ENCODE assay signal across 8 cellular contexts in genomic region chr1:35539824-35540261, GRCh38. TPM values are rescaled to one million over a fixed set of nuclear protein-coding genes. Genes with fewer than 3 reads are reported as not detected.
DNase-seq lines count a peak whose midpoint lies in the region; ATAC-seq and TF ChIP-seq lines count a peak whose summit lies in the region.

No MANE protein-coding gene starts in this region.

- H3K9me1 ChIP-seq in IMR-90 (ENCODE audit: insufficient read depth, low read length): peaks cover 24% of the 10 kb centered on the region

- H3K4me2 ChIP-seq in IMR-90 (ENCODE audit: low read depth, low read length): peak overlapping the region; percentile 78

- H3K4me1 Mint-ChIP-seq in brain (peaks cover 51% of the 10 kb centered on the region), nephron (peaks cover 50% of the 10 kb centered on the region)

- H2AK9ac ChIP-seq in IMR-90 (replicated peaks; ENCODE audit: low read depth, low read length, poor library complexity): no peak overlapping the region

- H4K91ac ChIP-seq in IMR-90 (ENCODE audit: insufficient read depth, low read depth, low read length): peak overlapping the region; percentile 41; the same call in 1 of the 2 replicates

- CTCF ChIA-PET in IMR-90 (lab: Yijun Ruan, JAX): interaction anchor here (3.7 kb wide), 1 partner anchor 89 kb away, joined by 12 read pairs; no protein-coding TSS in a partner anchor

- H3K27ac Mint-ChIP-seq in brain: peak overlapping the region; percentile 22 to 86 (median 63)
- H3K27ac Mint-ChIP-seq in nephron: peak overlapping the region; percentile 21 to 80 (median 69)

- no peak for TF ChIP-seq CTCF in IMR-90 (conservative IDR thresholded peaks at IDR 0.05; ENCODE audit: low read depth, low read length)
- no peak for TF ChIP-seq CTCF in brain (conservative IDR thresholded peaks at IDR 0.05)
- TF ChIP-seq CTCF in nephron (IDR thresholded peaks at IDR 0.05; ENCODE audit: unreplicated experiment in 3 of 3): no peak

- ATAC-seq in IMR-90 (ENCODE audit: low read depth) (peak; percentile 77), GM19397 (IDR thresholded peaks at IDR 0.05; ENCODE audit: unreplicated experiment) (no peak), GM21528 (IDR thresholded peaks at IDR 0.05; ENCODE audit: low FRiP score, unreplicated experiment) (no peak), GM19023 (IDR thresholded peaks at IDR 0.05; ENCODE audit: unreplicated experiment) (no peak)

- no peaks in the 10 kb centered on the region for H3K9me3 Mint-ChIP-seq in brain
- no peaks in the 10 kb centered on the region for H3K9me3 Mint-ChIP-seq in nephron

- H3K4ac ChIP-seq in IMR-90 (ENCODE audit: low read depth, low read length): peak overlapping the region; percentile 51; the same call in 1 of the 2 replicates

- H2BK20ac ChIP-seq in IMR-90 (ENCODE audit: low read depth, low read length): peak overlapping the region; percentile 62; the same call in 1 of the 2 replicates

- H2BK120ac ChIP-seq in IMR-90 (ENCODE audit: low read depth, low read length): no peak overlapping the region; the same call in 1 of the 2 replicates

- DNase-seq in G401 (ENCODE audit: low spot score) (peak; percentile 52), IMR-90 (peak; percentile 80), ACHN (no peak)

- H3K9ac ChIP-seq in IMR-90 (ENCODE audit: low read depth, low read length): no peak overlapping the region

- dilution Hi-C loops in IMR-90 (cut with HindIII; ENCODE audit: low sequenced_read_pairs, unreplicated experiment): no loop called here

- no peak overlapping the region; the same call in 1 of the 2 replicates for H3K18ac ChIP-seq in IMR-90 (ENCODE audit: low read depth, low read length)

- peak overlapping the region; percentile 72; the same call in 1 of the 2 replicates for H3K14ac ChIP-seq in IMR-90 (replicated peaks; ENCODE audit: low read depth, low read length)

- no peak overlapping the region; the same call in 1 of the 2 replicates for H2AK5ac ChIP-seq in IMR-90 (ENCODE audit: low read depth, low read length)

- H3K23ac ChIP-seq in IMR-90 (ENCODE audit: low read depth, low read length): no peak overlapping the region

- no peaks in the 10 kb centered on the region for H3K27me3 Mint-ChIP-seq in brain
- H3K27me3 Mint-ChIP-seq in nephron (ENCODE audit: low read depth): no peaks in the 10 kb centered on the region

- H2BK5ac ChIP-seq in IMR-90 (ENCODE audit: low read depth, low read length, poor library complexity, severe bottlenecking): peak overlapping the region; percentile 69

- no CpG with 5 or more reads among the region's 1 CpG for WGBS in IMR-90 (ENCODE audit: extremely low coverage in 2 of 2, insufficient read length in 1 of 2), 2 experiments

- TF ChIP-seq POLR2A in IMR-90 (IDR thresholded peaks at IDR 0.05; ENCODE audit: low read depth, low read length): no peak

- no peaks in the 10 kb centered on the region for H3K27me3 ChIP-seq in IMR-90 (ENCODE audit: control insufficient read depth, insufficient read depth, low read length)

- H3K56ac ChIP-seq in IMR-90 (ENCODE audit: extremely low read depth, insufficient read depth, low read length): no peak overlapping the region

- POLR2A ChIA-PET in IMR-90 (lab: Charles Lee; ENCODE audit: unreplicated experiment): no interaction called here

- no peak overlapping the region for H3K4me3 ChIP-seq in IMR-90 (ENCODE audit: insufficient read depth, low read depth, low read length)

- peaks cover 24% of the 10 kb centered on the region for H3K4me1 ChIP-seq in IMR-90 (ENCODE audit: control insufficient read depth, insufficient read depth, low read length)

- H3K79me1 ChIP-seq in IMR-90 (ENCODE audit: low read depth in 1 of 2, low read length in 2 of 2): peaks cover 39 to 65% of the 10 kb centered on the region in 2 experiments

- H3K36me3 ChIP-seq in IMR-90 (ENCODE audit: control insufficient read depth, insufficient read depth, low read length): peaks cover 1% of the 10 kb centered on the region; the same call in 1 of the 2 replicates

- H3K36me3 Mint-ChIP-seq in brain: peaks cover 39% of the 10 kb centered on the region
- peaks cover 30% of the 10 kb centered on the region for H3K36me3 Mint-ChIP-seq in nephron (ENCODE audit: low read depth)

- no peak overlapping the region for H4K5ac ChIP-seq in IMR-90 (ENCODE audit: low read depth, low read length)

- peak overlapping the region in 1 of 2 experiments; percentile 11; a peak in 1 of 4 replicates for H4K8ac ChIP-seq in IMR-90 (ENCODE audit: low read depth in 2 of 2, low read length in 2 of 2)

- H3K27ac ChIP-seq in IMR-90 (ENCODE audit: insufficient read depth, low read length): peak overlapping the region; percentile 81; the same call in 1 of the 2 replicates

- H3K9me3 ChIP-seq in IMR-90 (ENCODE audit: control insufficient read depth, insufficient read depth, low read length): no peaks in the 10 kb centered on the region

- intact Hi-C loops in IMR-90 (cut with micrococcal nuclease): loop anchor here (2.0 kb wide), 1 partner anchor 85 kb away; no protein-coding TSS in a partner anchor

- H2AFZ ChIP-seq in IMR-90 (replicated peaks; ENCODE audit: low read length, poor library complexity): no peak overlapping the region

- TF ChIP-seq RAD21 in IMR-90 (IDR thresholded peaks at IDR 0.05; ENCODE audit: low read length): no peak

- in situ Hi-C loops in G401 (cut with HindIII; ENCODE audit: low sequenced_read_pairs) (no loop called here), IMR-90 (cut with MboI; ENCODE audit: low sequenced_read_pairs) (no loop called here), ACHN (cut with HindIII; ENCODE audit: low pct_ligation_motif_present, low pct_unique_long_range_greater_than_20kb, low sequenced_read_pairs) (no loop called here)

- no TSS peak for BruUV-seq in IMR-90 (replicated peaks; lab: Mats Ljungman, UMichigan)

- H3K4me3 Mint-ChIP-seq in brain: peak overlapping the region in 1 of 5 experiments; percentile 42
- H3K4me3 Mint-ChIP-seq in nephron: no peak overlapping the region

- H2BK15ac ChIP-seq in IMR-90 (ENCODE audit: low read depth, low read length): no peak overlapping the region

- H4K20me1 ChIP-seq in IMR-90 (ENCODE audit: insufficient read depth, low read length): peaks cover 24% of the 10 kb centered on the region; the same call in 1 of the 2 replicates

TF ChIP-seq in IMR-90, 13 proteins besides CTCF, POLR2A, EP300 and RAD21:
- TF ChIP-seq BHLHE40 (IDR thresholded peaks at IDR 0.05; ENCODE audit: low read depth, low read length): no peak
- TF ChIP-seq MAFK (IDR thresholded peaks at IDR 0.05; ENCODE audit: low read depth, low read length): no peak
- TF ChIP-seq NFE2L2 (IDR thresholded peaks at IDR 0.05; ENCODE audit: low read depth, low read length): no peak
- no peak for TF ChIP-seq MXI1 (IDR thresholded peaks at IDR 0.05; ENCODE audit: borderline replicate concordance, low read depth, low read length)
- TF ChIP-seq FOS (IDR thresholded peaks at IDR 0.05; ENCODE audit: low read depth, low read length): no peak
- no peak for TF ChIP-seq RFX5 (IDR thresholded peaks at IDR 0.05; ENCODE audit: low read depth, low read length)
- no peak for TF ChIP-seq ELK1 (IDR thresholded peaks at IDR 0.05; ENCODE audit: borderline replicate concordance, low read depth, low read length)
- no peak for TF ChIP-seq SMC3 (IDR thresholded peaks at IDR 0.05; ENCODE audit: low read depth, low read length)
- TF ChIP-seq MAZ (IDR thresholded peaks at IDR 0.05; ENCODE audit: borderline replicate concordance, low read depth, low read length): no peak
- TF ChIP-seq, protein P1, sequence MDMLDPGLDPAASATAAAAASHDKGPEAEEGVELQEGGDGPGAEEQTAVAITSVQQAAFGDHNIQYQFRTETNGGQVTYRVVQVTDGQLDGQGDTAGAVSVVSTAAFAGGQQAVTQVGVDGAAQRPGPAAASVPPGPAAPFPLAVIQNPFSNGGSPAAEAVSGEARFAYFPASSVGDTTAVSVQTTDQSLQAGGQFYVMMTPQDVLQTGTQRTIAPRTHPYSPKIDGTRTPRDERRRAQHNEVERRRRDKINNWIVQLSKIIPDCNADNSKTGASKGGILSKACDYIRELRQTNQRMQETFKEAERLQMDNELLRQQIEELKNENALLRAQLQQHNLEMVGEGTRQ (IDR thresholded peaks at IDR 0.05; ENCODE audit: low read depth, low read length): no peak

RNA-seq across cellular contexts. Expression of gene KIAA0319L, which starts 17.4 kb away (rescaled TPM):
- 25.5 and 31.1 TPM in 2 replicates for total RNA-seq in G401 (2014; rRNA removed; shearing (Covaris generic))
- 38.0 and 49.8 TPM in 2 replicates for total RNA-seq in IMR-90 (2012; rRNA removed)
- polyA plus RNA-seq in IMR-90 (2012; rRNA removed): 33.9 and 38.0 TPM in 2 replicates
- polyA plus RNA-seq in IMR-90 (2012; cell fraction: cytosol; rRNA removed): 19.3 and 25.5 TPM in 2 replicates
- 41.2 and 65.5 TPM in 2 replicates for polyA plus RNA-seq in IMR-90 (2012; cell fraction: nucleus; rRNA removed; ENCODE audit: low replicate concordance)
- 42.9 TPM for polyA plus RNA-seq in brain (ENCODE audit: insufficient read depth, low read depth, low replicate concordance)

RNA-seq across cellular contexts. Expression of gene NCDN, which starts 17.8 kb away (rescaled TPM):
- total RNA-seq in G401 (2014; rRNA removed; shearing (Covaris generic)): 19.2 and 28.3 TPM in 2 replicates
- total RNA-seq in IMR-90 (2012; rRNA removed): 9.7 and 10.0 TPM in 2 replicates
- 38.8 and 39.0 TPM in 2 replicates for polyA plus RNA-seq in IMR-90 (2012; rRNA removed)
- polyA plus RNA-seq in IMR-90 (2012; cell fraction: cytosol; rRNA removed): 27.5 and 45.0 TPM in 2 replicates
- 25.5 and 57.7 TPM in 2 replicates for polyA plus RNA-seq in IMR-90 (2012; cell fraction: nucleus; rRNA removed; ENCODE audit: low replicate concordance)
- polyA plus RNA-seq in brain (ENCODE audit: insufficient read depth, low read depth, low replicate concordance): 152 TPM

RNA-seq across cellular contexts. Expression of gene TFAP2E, which starts 33.3 kb away (rescaled TPM):
- not detected in 2 replicates for total RNA-seq in G401 (2014; rRNA removed; shearing (Covaris generic))
- total RNA-seq in IMR-90 (2012; rRNA removed): under 0.01 TPM in 2 replicates
- polyA plus RNA-seq in IMR-90 (2012; rRNA removed) (0.09 and 0.19 TPM in 2 replicates), brain (ENCODE audit: insufficient read depth, low read depth, low replicate concordance) (0.32 TPM)
- polyA plus RNA-seq in IMR-90 (2012; cell fraction: cytosol; rRNA removed): 0.15 TPM in 1 of 2 replicates, not detected in the other
- polyA plus RNA-seq in IMR-90 (2012; cell fraction: nucleus; rRNA removed; ENCODE audit: low replicate concordance): 1.3 and 2.0 TPM in 2 replicates
